Comparison of ENCODE assay signal across 14 cellular contexts in genomic region chr2:222303828-222304736, GRCh38. TPM values are rescaled to one million over a fixed set of nuclear protein-coding genes. Genes with fewer than 3 reads are reported as not detected.
DNase-seq lines count a peak whose midpoint lies in the region; ATAC-seq and TF ChIP-seq lines count a peak whose summit lies in the region.
"Had no signal": no experiment of that assay in that cellular context is flagged by ENCODE, and none has a peak within 500 bp of the region (broad histone marks: within the 10 kb centered on the region; RNA-seq: fewer than 3 reads in every experiment).

No MANE protein-coding gene starts in this region.

- no peaks in the 10 kb centered on the region for H3K9me2 ChIP-seq in hepatocyte (replicated peaks; ENCODE audit: insufficient read depth)

- no peaks in the 10 kb centered on the region for H3K79me2 ChIP-seq in hepatocyte

- 4% methylated on average over 38 of the region's 38 CpGs for WGBS in hepatocyte (ENCODE audit: low lambda C conversion rate, missing lambda C conversion rate)

- no peak overlapping the region for H3K27ac ChIP-seq in hepatocyte
- H3K27ac ChIP-seq: adrenal gland had no signal

- peak overlapping the region; percentile 31 for H2AFZ ChIP-seq in hepatocyte

- ATAC-seq in T-helper 17 cell, result no peak
- ATAC-seq in stimulated activated naive B cell treated with anti-CD40 and anti-IgM and Interleukin-4, amounts not matched to agents 10 μg/mL and 1 μg/mL and 100 μg/mL, for 72 hours (replicated peaks), result no peak
- ATAC-seq: K562; stimulated activated naive CD8-positive, alpha-beta T cell treated with anti-CD3 and anti-CD28 coated beads, Interleukin-15, amount 100 ng/mL, for 72 hours had no signal

- peaks cover 37% of the 10 kb centered on the region for H3K4me1 Mint-ChIP-seq in activated T-cell treated with anti-CD3 and anti-CD28 coated beads, Interleukin-2, amount 50 U/mL, for 24 hours (ENCODE audit: low read depth)
- peaks cover 23% of the 10 kb centered on the region for H3K4me1 Mint-ChIP-seq in T-helper 17 cell
- H3K4me1 Mint-ChIP-seq in stimulated activated naive B cell treated with anti-CD40 and anti-IgM and Interleukin-4, amounts not matched to agents 10 μg/mL and 1 μg/mL and 100 μg/mL, for 72 hours, result peaks cover 34 to 64% of the 10 kb centered on the region in 2 donors

- H3K9me3 ChIP-seq in T-helper 17 cell (ENCODE audit: control insufficient read depth, low read length, poor library complexity, severe bottlenecking) (no peaks in the 10 kb centered on the region), hepatocyte (ENCODE audit: low read depth) (no peaks in the 10 kb centered on the region)
- H3K9me3 ChIP-seq: adrenal gland had no signal

- DNase-seq in activated T-cell treated with anti-CD3 and anti-CD28 coated beads, Interleukin-2, amount 50 U/mL, for 24 hours, result no peak
- DNase-seq in activated T-cell treated with anti-CD3 and anti-CD28 coated beads, Interleukin-2, amount 50 U/mL, for 1 hour, result no peak
- no peak for DNase-seq in T-helper 17 cell
- DNase-seq in hepatocyte (ENCODE audit: low spot score), result no peak
- no peak for DNase-seq in stimulated activated naive B cell treated with anti-CD40 and anti-IgM and Interleukin-4, amounts not matched to agents 10 μg/mL and 1 μg/mL and 100 μg/mL, for 72 hours
- no peak for DNase-seq in islet precursor cell
- no peak for DNase-seq in NCI-H226
- DNase-seq in NCI-H187 (lab: John Stamatoyannopoulos, UW), result no peak
- DNase-seq: activated CD4-positive, CD25-positive, alpha-beta regulatory T cell; adrenal gland; NCI-H345; stimulated activated CD4-positive, alpha-beta T cell treated with anti-CD3 and anti-CD28 coated beads, Interleukin-15, amount 100 ng/mL, for 24 hours; stimulated activated naive CD8-positive, alpha-beta T cell treated with anti-CD3 and anti-CD28 coated beads, Interleukin-15, amount 100 ng/mL, for 72 hours had no signal

- H3K4me2 ChIP-seq in hepatocyte, result no peak overlapping the region

- TF ChIP-seq CTCF in hepatocyte (IDR thresholded peaks at IDR 0.05; ENCODE audit: poor library complexity), result no peak

- no peaks in the 10 kb centered on the region for H3K36me3 Mint-ChIP-seq in activated T-cell treated with anti-CD3 and anti-CD28 coated beads, Interleukin-2, amount 50 U/mL, for 24 hours (ENCODE audit: low read depth)
- peaks cover 6% of the 10 kb centered on the region for H3K36me3 Mint-ChIP-seq in T-helper 17 cell (ENCODE audit: low read depth)
- H3K36me3 Mint-ChIP-seq in stimulated activated naive B cell treated with anti-CD40 and anti-IgM and Interleukin-4, amounts not matched to agents 10 μg/mL and 1 μg/mL and 100 μg/mL, for 72 hours, result peaks cover 10 to 22% of the 10 kb centered on the region in 2 donors

- H3K4me3 Mint-ChIP-seq in activated T-cell treated with anti-CD3 and anti-CD28 coated beads, Interleukin-2, amount 50 U/mL, for 24 hours, result peak overlapping the region; percentile 64
- H3K4me3 Mint-ChIP-seq in T-helper 17 cell, result peak overlapping the region; percentile 92
- peak overlapping the region; percentile 70 to 84 for H3K4me3 Mint-ChIP-seq in stimulated activated naive B cell treated with anti-CD40 and anti-IgM and Interleukin-4, amounts not matched to agents 10 μg/mL and 1 μg/mL and 100 μg/mL, for 72 hours

- no peak overlapping the region for H3K27ac Mint-ChIP-seq in activated T-cell treated with anti-CD3 and anti-CD28 coated beads, Interleukin-2, amount 50 U/mL, for 24 hours
- H3K27ac Mint-ChIP-seq in T-helper 17 cell, result peak overlapping the region; percentile 66
- peak overlapping the region; percentile 89 for H3K27ac Mint-ChIP-seq in stimulated activated naive B cell treated with anti-CD40 and anti-IgM and Interleukin-4, amounts not matched to agents 10 μg/mL and 1 μg/mL and 100 μg/mL, for 72 hours
- H3K27ac Mint-ChIP-seq: stimulated activated naive CD8-positive, alpha-beta T cell treated with anti-CD3 and anti-CD28 coated beads, Interleukin-15, amount 100 ng/mL, for 72 hours had no signal

- peaks cover 100% of the 10 kb centered on the region for H3K27me3 Mint-ChIP-seq in activated T-cell treated with anti-CD3 and anti-CD28 coated beads, Interleukin-2, amount 50 U/mL, for 24 hours
- H3K27me3 Mint-ChIP-seq in T-helper 17 cell, result peaks cover 97% of the 10 kb centered on the region
- peaks cover 85 to 100% of the 10 kb centered on the region in 2 donors for H3K27me3 Mint-ChIP-seq in stimulated activated naive B cell treated with anti-CD40 and anti-IgM and Interleukin-4, amounts not matched to agents 10 μg/mL and 1 μg/mL and 100 μg/mL, for 72 hours

- H3K9me3 Mint-ChIP-seq in activated T-cell treated with anti-CD3 and anti-CD28 coated beads, Interleukin-2, amount 50 U/mL, for 24 hours, result peaks cover 3% of the 10 kb centered on the region
- peaks cover 9 to 15% of the 10 kb centered on the region in 2 donors for H3K9me3 Mint-ChIP-seq in stimulated activated naive B cell treated with anti-CD40 and anti-IgM and Interleukin-4, amounts not matched to agents 10 μg/mL and 1 μg/mL and 100 μg/mL, for 72 hours

- peaks cover 16% of the 10 kb centered on the region for H3K4me1 ChIP-seq in hepatocyte (ENCODE audit: insufficient read depth)

- peaks cover 100% of the 10 kb centered on the region for H3K27me3 ChIP-seq in hepatocyte

- no peaks in the 10 kb centered on the region for H3K36me3 ChIP-seq in hepatocyte (replicated peaks; ENCODE audit: insufficient read depth, low read depth)
- H3K36me3 ChIP-seq: adrenal gland had no signal

- H4K20me1 ChIP-seq in hepatocyte (ENCODE audit: insufficient read depth, poor library complexity, severe bottlenecking), result peaks cover 3% of the 10 kb centered on the region

- no peak overlapping the region for H3K4me3 ChIP-seq in hepatocyte
- H3K4me3 ChIP-seq: K562 had no signal

RNA-seq across cellular contexts. Expression of gene PAX3, which starts 5.3 kb away (rescaled TPM):
- total RNA-seq in T-helper 17 cell (not detected), hepatocyte (not detected in 2 replicates)
- not detected in 2 replicates for polyA plus RNA-seq in hepatocyte
- total RNA-seq: adrenal gland, K562 had no signal
- polyA plus RNA-seq: adrenal gland, K562 had no signal
